Comparison of ENCODE assay signal across 8 cellular contexts in the genomic region with DNA sequence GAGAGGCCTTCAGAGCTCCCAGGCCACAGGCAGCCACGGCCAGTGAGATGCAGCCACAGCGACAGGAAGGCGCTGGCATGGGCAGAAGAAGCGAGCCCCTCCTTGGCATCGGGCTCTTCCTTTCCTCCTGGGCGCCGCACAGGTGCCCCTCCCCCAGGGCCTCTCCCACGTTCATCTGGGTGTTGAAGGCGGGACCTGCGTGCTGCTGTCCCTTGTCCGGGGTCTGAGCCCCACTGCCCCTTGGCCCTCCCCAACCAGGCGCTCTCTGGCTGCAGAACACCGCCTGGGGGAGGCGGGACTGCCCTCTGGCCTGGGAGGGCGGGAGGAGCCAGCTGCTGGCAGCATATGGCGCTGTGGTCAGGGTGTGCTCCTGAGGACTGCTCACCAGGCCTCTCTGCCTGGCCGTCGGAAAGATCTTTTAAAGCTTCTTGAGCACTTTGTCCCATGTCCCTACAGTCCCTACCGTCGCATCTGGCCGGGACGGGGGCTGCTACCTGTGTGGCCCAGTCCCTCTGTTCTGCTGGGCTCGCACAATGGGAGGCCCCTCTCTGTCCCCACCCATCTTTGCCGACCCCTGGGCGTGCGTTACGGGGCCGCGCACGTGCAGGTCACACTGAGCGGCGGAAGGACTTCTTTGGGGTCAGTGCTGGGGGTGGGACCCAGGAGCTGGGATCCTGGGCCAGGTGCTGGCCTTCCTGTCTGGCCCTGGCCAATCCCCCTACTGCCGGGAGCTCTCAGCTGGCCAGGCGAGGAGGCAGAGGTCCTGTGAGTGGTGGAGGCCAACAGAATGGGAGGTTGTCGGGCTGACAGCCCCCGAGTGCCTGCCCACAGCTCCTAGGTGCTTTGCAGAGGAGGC. TPM values are rescaled to one million over a fixed set of nuclear protein-coding genes. Genes with fewer than 3 reads are reported as not detected.
A peak's percentile ranks its signal among the peaks of the same experiment; 100 is the strongest.
DNase-seq lines count a peak whose midpoint lies in the region; ATAC-seq, FAIRE-seq and TF ChIP-seq lines count a peak whose summit lies in the region.

No MANE protein-coding gene starts in this region.

- no peak for TF ChIP-seq CTCF in H1 (IDR thresholded peaks at IDR 0.05; ENCODE audit: control extremely low read depth in 1 of 3, insufficient read depth in 1 of 3, low read depth in 1 of 3, low read length in 3 of 3)
- no peak for TF ChIP-seq CTCF in upper lobe of right lung (IDR thresholded peaks at IDR 0.05)

- H3K4ac ChIP-seq in H1 (replicated peaks; ENCODE audit: insufficient read length, low read depth, low read length), result no peak overlapping the region

- H4K20me1 ChIP-seq in H1 (replicated peaks in 1 of 2; ENCODE audit: control insufficient read depth in 1 of 2, insufficient read depth in 2 of 2, low read length in 2 of 2), result peaks cover 3 to 10% of the 10 kb centered on the region in 2 experiments

- no peak overlapping the region for H2BK20ac ChIP-seq in H1 (ENCODE audit: low read length)

- intact Hi-C loops in upper lobe of right lung (cut with DNase I), result no loop called here

- H3K4me2 ChIP-seq in H1 (ENCODE audit: insufficient read depth in 1 of 2, low read depth in 2 of 2, low read length in 2 of 2), result peak overlapping the region; percentile 77 to 87

- H2AK5ac ChIP-seq in H1 (ENCODE audit: low read depth, low read length), result peak overlapping the region; percentile 82; the same call in 1 of the 2 replicates

- 89% methylated on average over 32 of the region's 36 CpGs; no CpG with 5 or more reads in 1 of the 2 experiments for WGBS in H1 (ENCODE audit: extremely low coverage in 1 of 2, insufficient coverage in 1 of 2, insufficient read length in 1 of 2, insufficient replicate concordance in 2 of 2, low coverage in 1 of 2, low lambda C conversion rate in 2 of 2, missing lambda C conversion rate in 1 of 2), 2 experiments

- TF ChIP-seq RAD21 in H1 (IDR thresholded peaks at IDR 0.05 in 1 of 2, conservative IDR thresholded peaks at IDR 0.05 in 1 of 2; ENCODE audit: low read depth in 2 of 2, low read length in 2 of 2), result no peak

- H2BK5ac ChIP-seq in H1 (ENCODE audit: low read depth, low read length), result no peak overlapping the region; the same call in 1 of the 2 replicates

- no peak for TF ChIP-seq POLR2A in H1 (IDR thresholded peaks at IDR 0.05; ENCODE audit: control extremely low read depth in 1 of 2, low read depth in 2 of 2, low read length in 2 of 2)

- no peak overlapping the region for H2AFZ ChIP-seq in H1 (ENCODE audit: low read length)

- no peak overlapping the region for H3K23ac ChIP-seq in H1 (ENCODE audit: insufficient read length)

- no peaks in the 10 kb centered on the region for H3K9me3 ChIP-seq in H1 (ENCODE audit: insufficient read depth in 2 of 2, low read depth in 1 of 2, low read length in 1 of 2)
- no peaks in the 10 kb centered on the region for H3K9me3 ChIP-seq in upper lobe of right lung

- H3K79me2 ChIP-seq in H1 (ENCODE audit: control insufficient read depth in 1 of 2, insufficient read depth in 2 of 2, low read length in 2 of 2), result peaks cover 0 to 7% of the 10 kb centered on the region in 2 experiments; a peak in 1 of 4 replicates

- no peak overlapping the region for H4K5ac ChIP-seq in H1 (ENCODE audit: insufficient read length, low read depth, low read length)

- peaks cover 10% of the 10 kb centered on the region for H3K79me1 ChIP-seq in H1 (ENCODE audit: low read depth, low read length)

- H3K14ac ChIP-seq in H1 (ENCODE audit: insufficient read length), result no peak overlapping the region

- H3K27ac ChIP-seq in H1 (ENCODE audit: low read depth, low read length), result no peak overlapping the region
- no peak overlapping the region for H3K27ac ChIP-seq in rectal smooth muscle tissue (ENCODE audit: low read depth, low read length)
- no peak overlapping the region for H3K27ac ChIP-seq in upper lobe of right lung

- H3K4me1 ChIP-seq in H1 (replicated peaks in 1 of 4; ENCODE audit: control insufficient read depth in 3 of 4, insufficient read depth in 4 of 4, low read length in 3 of 4) (peaks cover 0 to 24% (median 18%) of the 10 kb centered on the region in 4 experiments; a peak in 5 of 7 replicates), rectal smooth muscle tissue (ENCODE audit: control insufficient read depth, insufficient read depth, low read length) (peaks cover 11% of the 10 kb centered on the region), upper lobe of right lung (peaks cover 25% of the 10 kb centered on the region)

- no peak overlapping the region for H2BK12ac ChIP-seq in H1 (ENCODE audit: low read depth, low read length)

- no peaks in the 10 kb centered on the region; a peak in 2 of 7 replicates for H3K27me3 ChIP-seq in H1 (replicated peaks in 1 of 4; ENCODE audit: control insufficient read depth in 3 of 4, extremely low read depth in 1 of 4, insufficient read depth in 3 of 4, low read length in 3 of 4)
- no peaks in the 10 kb centered on the region for H3K27me3 ChIP-seq in rectal smooth muscle tissue (ENCODE audit: control insufficient read depth, insufficient read depth, low read length)
- no peaks in the 10 kb centered on the region for H3K27me3 ChIP-seq in upper lobe of right lung

- TF ChIP-seq EP300 in H1 (IDR thresholded peaks at IDR 0.05; ENCODE audit: borderline replicate concordance in 1 of 2, low read depth in 2 of 2, low read length in 2 of 2), result no peak

- DNase-seq in DMS53 (lab: John Stamatoyannopoulos, UW) (peak; percentile 74), DMS53 treated with DMSO at 0.1 percent for 48 hours (lab: John Stamatoyannopoulos, UW; ENCODE audit: unreplicated experiment) (no peak), RKO (ENCODE audit: low spot score) (peak; percentile 69), H1 (ENCODE audit: low read depth in 1 of 2, low spot score in 2 of 2) (no peak), cerebellar nuclear complex (lab: John Stamatoyannopoulos, UW) (no peak), upper lobe of right lung (no peak)

- no peak overlapping the region for H3K18ac ChIP-seq in H1 (ENCODE audit: extremely low read depth, low read length)

- POLR2A ChIA-PET in H1 (lab: Charles Lee; ENCODE audit: partially characterized antibody), result interaction anchor here (0.9 to 25.9 kb wide), 7 partner anchors 5 to 174 kb away, joined by 3 to 436 read pairs (median 5); partner anchors contain the start of genes ARL16, HGS, MRPL12 and SLC25A10

- H4K8ac ChIP-seq in H1 (ENCODE audit: extremely low read depth, insufficient read depth, low read length), result no peak overlapping the region; the same call in 1 of the 2 replicates

- ATAC-seq in GM19035 (IDR thresholded peaks at IDR 0.05; ENCODE audit: unreplicated experiment), result no peak
- ATAC-seq in upper lobe of right lung, result no peak

- no peak overlapping the region for H2BK15ac ChIP-seq in H1 (ENCODE audit: low read length)

- no peak overlapping the region for H3K56ac ChIP-seq in H1 (replicated peaks; ENCODE audit: insufficient read length, low read depth, low read length)

- H4K91ac ChIP-seq in H1 (replicated peaks; ENCODE audit: insufficient read length, low read length), result no peak overlapping the region

- H3K9ac ChIP-seq in H1 (replicated peaks in 1 of 4; ENCODE audit: extremely low read depth in 1 of 4, low read depth in 3 of 4, low read length in 3 of 4) (peak overlapping the region in 1 of 4 experiments; percentile 50; a peak in 2 of 7 replicates), rectal smooth muscle tissue (ENCODE audit: low read length) (no peak overlapping the region)

- CTCF ChIA-PET in H1 (lab: Charles Lee; ENCODE audit: partially characterized antibody), result interaction anchor here (0.6 to 2.2 kb wide), 8 partner anchors 11 to 156 kb away, joined by 3 to 6 read pairs (median 4); no protein-coding TSS in a partner anchor

- H2BK120ac ChIP-seq in H1 (replicated peaks; ENCODE audit: low read depth, low read length), result no peak overlapping the region

- H3K23me2 ChIP-seq in H1 (ENCODE audit: low read depth, low read length), result peaks cover 20% of the 10 kb centered on the region

- no peak for FAIRE-seq in H1 (lab: Jason Lieb, UNC)

- peaks cover 0 to 9% (median 0%) of the 10 kb centered on the region in 4 experiments; a peak in 3 of 8 replicates for H3K36me3 ChIP-seq in H1 (ENCODE audit: control insufficient read depth in 2 of 4, insufficient read depth in 4 of 4, low read length in 3 of 4)
- no peaks in the 10 kb centered on the region for H3K36me3 ChIP-seq in rectal smooth muscle tissue (ENCODE audit: control insufficient read depth, insufficient read depth, low read length)
- no peaks in the 10 kb centered on the region for H3K36me3 ChIP-seq in upper lobe of right lung

- H3K4me3 ChIP-seq in H1 (ENCODE audit: extremely low read depth in 1 of 4, insufficient read depth in 2 of 4, low read depth in 3 of 4, low read length in 4 of 4), result peak overlapping the region; percentile 44 to 86 (median 59); a peak in 4 of 8 replicates
- peak overlapping the region; percentile 75 for H3K4me3 ChIP-seq in rectal smooth muscle tissue (ENCODE audit: low read length)
- H3K4me3 ChIP-seq in upper lobe of right lung, result no peak overlapping the region

RNA-seq across cellular contexts. Expression of gene SLC25A10, which starts 1.7 kb away (rescaled TPM):
- total RNA-seq in H1 (2021; fragmentation: NEBNext Ultra II Directional; extraction: Animal tissue kit (Norgen Biotek cat#: 25700)), result 22.2 and 25.3 TPM in 2 replicates
- 43.0 and 60.9 TPM in 2 replicates for polyA plus RNA-seq in H1 (2011; rRNA removed)
- polyA plus RNA-seq in H1 (2011; cell fraction: cytosol; rRNA removed), result 30.8 TPM
- 77.5 TPM for polyA plus RNA-seq in H1 (2011; cell fraction: nucleus; rRNA removed)
- polyA plus RNA-seq in H1 (2012, experiment 1 of 2), result 14.8 to 29.0 TPM (median 26.6 TPM) in 4 replicates
- polyA plus RNA-seq in H1 (2012, experiment 2 of 2), result 33.3 TPM
- polyA plus RNA-seq in H1 (2013, experiment 1 of 2), result 19.0 TPM
- polyA plus RNA-seq in H1 (2013, experiment 2 of 2), result 20.0 TPM
- polyA minus RNA-seq in H1 (2011; rRNA and poly(A)+ RNA removed), result 11.7 and 14.2 TPM in 2 replicates
- 14.8 TPM for polyA minus RNA-seq in H1 (2011; cell fraction: cytosol; rRNA and poly(A)+ RNA removed)
- polyA minus RNA-seq in H1 (2011; cell fraction: nucleus; rRNA and poly(A)+ RNA removed), result 24.0 TPM
- 6.3 TPM for total RNA-seq in upper lobe of right lung

RNA-seq across cellular contexts. Expression of gene MRPL12, which starts 10.6 kb away (rescaled TPM):
- total RNA-seq in H1 (2021; fragmentation: NEBNext Ultra II Directional; extraction: Animal tissue kit (Norgen Biotek cat#: 25700)), result 120 and 131 TPM in 2 replicates
- polyA plus RNA-seq in H1 (2011; rRNA removed), result 141 and 190 TPM in 2 replicates
- polyA plus RNA-seq in H1 (2011; cell fraction: cytosol; rRNA removed), result 185 TPM
- 144 TPM for polyA plus RNA-seq in H1 (2011; cell fraction: nucleus; rRNA removed)
- polyA plus RNA-seq in H1 (2012, experiment 1 of 2), result 66.6 to 148 TPM (median 135 TPM) in 4 replicates
- polyA plus RNA-seq in H1 (2012, experiment 2 of 2), result 172 TPM
- 97.0 TPM for polyA plus RNA-seq in H1 (2013, experiment 1 of 2)
- polyA plus RNA-seq in H1 (2013, experiment 2 of 2), result 97.1 TPM
- polyA minus RNA-seq in H1 (2011; rRNA and poly(A)+ RNA removed), result 40.8 and 41.6 TPM in 2 replicates
- 51.5 TPM for polyA minus RNA-seq in H1 (2011; cell fraction: cytosol; rRNA and poly(A)+ RNA removed)
- polyA minus RNA-seq in H1 (2011; cell fraction: nucleus; rRNA and poly(A)+ RNA removed), result 46.7 TPM
- total RNA-seq in upper lobe of right lung, result 40.3 TPM

RNA-seq across cellular contexts. Expression of gene HGS, which starts 30.0 kb away (rescaled TPM):
- 78.8 and 80.8 TPM in 2 replicates for total RNA-seq in H1 (2021; fragmentation: NEBNext Ultra II Directional; extraction: Animal tissue kit (Norgen Biotek cat#: 25700))
- 99.7 and 144 TPM in 2 replicates for polyA plus RNA-seq in H1 (2011; rRNA removed)
- polyA plus RNA-seq in H1 (2011; cell fraction: cytosol; rRNA removed), result 68.0 TPM
- polyA plus RNA-seq in H1 (2011; cell fraction: nucleus; rRNA removed), result 334 TPM
- 65.1 to 84.3 TPM (median 78.3 TPM) in 4 replicates for polyA plus RNA-seq in H1 (2012, experiment 1 of 2)
- 54.5 TPM for polyA plus RNA-seq in H1 (2012, experiment 2 of 2)
- polyA plus RNA-seq in H1 (2013, experiment 1 of 2), result 39.6 TPM
- polyA plus RNA-seq in H1 (2013, experiment 2 of 2), result 35.7 TPM
- 71.4 and 95.1 TPM in 2 replicates for polyA minus RNA-seq in H1 (2011; rRNA and poly(A)+ RNA removed)
- polyA minus RNA-seq in H1 (2011; cell fraction: cytosol; rRNA and poly(A)+ RNA removed), result 67.2 TPM
- polyA minus RNA-seq in H1 (2011; cell fraction: nucleus; rRNA and poly(A)+ RNA removed), result 69.8 TPM
- total RNA-seq in upper lobe of right lung, result 88.3 TPM

RNA-seq across cellular contexts. Expression of gene ARL16, which starts 30.2 kb away (rescaled TPM):
- total RNA-seq in H1 (2021; fragmentation: NEBNext Ultra II Directional; extraction: Animal tissue kit (Norgen Biotek cat#: 25700)), result 37.0 and 41.8 TPM in 2 replicates
- 60.8 and 64.2 TPM in 2 replicates for polyA plus RNA-seq in H1 (2011; rRNA removed)
- polyA plus RNA-seq in H1 (2011; cell fraction: cytosol; rRNA removed), result 84.9 TPM
- 30.5 TPM for polyA plus RNA-seq in H1 (2011; cell fraction: nucleus; rRNA removed)
- polyA plus RNA-seq in H1 (2012, experiment 1 of 2), result 48.9 to 59.9 TPM (median 53.7 TPM) in 4 replicates
- polyA plus RNA-seq in H1 (2012, experiment 2 of 2), result 39.8 TPM
- polyA plus RNA-seq in H1 (2013, experiment 1 of 2), result 40.1 TPM
- polyA plus RNA-seq in H1 (2013, experiment 2 of 2), result 41.3 TPM
- 31.9 and 34.2 TPM in 2 replicates for polyA minus RNA-seq in H1 (2011; rRNA and poly(A)+ RNA removed)
- 15.9 TPM for polyA minus RNA-seq in H1 (2011; cell fraction: cytosol; rRNA and poly(A)+ RNA removed)
- polyA minus RNA-seq in H1 (2011; cell fraction: nucleus; rRNA and poly(A)+ RNA removed), result 18.6 TPM
- 19.5 TPM for total RNA-seq in upper lobe of right lung

RNA-seq across cellular contexts. Expression of gene CCDC137, which starts 47.2 kb away (rescaled TPM):
- 38.6 and 39.8 TPM in 2 replicates for total RNA-seq in H1 (2021; fragmentation: NEBNext Ultra II Directional; extraction: Animal tissue kit (Norgen Biotek cat#: 25700))
- polyA plus RNA-seq in H1 (2011; rRNA removed), result 17.6 and 23.3 TPM in 2 replicates
- 28.0 TPM for polyA plus RNA-seq in H1 (2011; cell fraction: cytosol; rRNA removed)
- polyA plus RNA-seq in H1 (2011; cell fraction: nucleus; rRNA removed), result 24.2 TPM
- polyA plus RNA-seq in H1 (2012, experiment 1 of 2), result 38.1 to 44.2 TPM (median 40.1 TPM) in 4 replicates
- 19.9 TPM for polyA plus RNA-seq in H1 (2012, experiment 2 of 2)
- 40.4 TPM for polyA plus RNA-seq in H1 (2013, experiment 1 of 2)
- 44.2 TPM for polyA plus RNA-seq in H1 (2013, experiment 2 of 2)
- 3.2 and 4.4 TPM in 2 replicates for polyA minus RNA-seq in H1 (2011; rRNA and poly(A)+ RNA removed)
- polyA minus RNA-seq in H1 (2011; cell fraction: cytosol; rRNA and poly(A)+ RNA removed), result 8.4 TPM
- polyA minus RNA-seq in H1 (2011; cell fraction: nucleus; rRNA and poly(A)+ RNA removed), result 9.5 TPM
- 13.7 TPM for total RNA-seq in upper lobe of right lung

Comparison
In these comparisons a context has a peak if more than half of its experiments do, and no peak if none do; other contexts are left out.
1. DNase-seq: peak in DMS53 (single experiment) and RKO (single experiment); none in DMS53 treated with DMSO at 0.1 percent for 48 hours (single experiment), H1 (0 of 2), cerebellar nuclear complex (0 of 2) and upper lobe of right lung (single experiment).